20 cellular contexts compared by ENCODE assay signal in genomic region chr17:71983828-71984227, GRCh38.
DNase-seq lines count a peak whose midpoint lies in the region; ATAC-seq, FAIRE-seq and TF ChIP-seq lines count a peak whose summit lies in the region.
"Had no signal": no experiment of that assay in that cellular context is flagged by ENCODE, and none has a peak within 500 bp of the region (broad histone marks: within the 10 kb centered on the region; RNA-seq: fewer than 3 reads in every experiment).

No MANE protein-coding gene starts in this region.

- H3K27me3 ChIP-seq in bronchial epithelial cell (ENCODE audit: control insufficient read depth, insufficient read depth, low read length) = no peaks in the 10 kb centered on the region
- no peaks in the 10 kb centered on the region for H3K27me3 ChIP-seq in endodermal cell (ENCODE audit: control insufficient read depth, insufficient read depth, low read length, poor library complexity, severe bottlenecking)
- H3K27me3 ChIP-seq: MG63 had no signal

- H3K4me1 ChIP-seq in endodermal cell (ENCODE audit: control insufficient read depth, insufficient read depth, low read length) = no peaks in the 10 kb centered on the region

- no peak for DNase-seq in activated CD4-positive, alpha-beta T cell treated with anti-CD3 and anti-CD28 coated beads, Interleukin-2, amount 10 ng/mL, durations not matched to agents 24 days and 14 days
- no peak for DNase-seq in activated CD4-positive, alpha-beta T cell treated with anti-CD3 and anti-CD28 coated beads for 4 hours
- peak; percentile 0 to 5 for DNase-seq in stimulated activated CD4-positive, alpha-beta T cell treated with anti-CD3 and anti-CD28 coated beads, Interleukin-15, amount 100 ng/mL, for 48 hours (ENCODE audit: low read depth in 2 of 2)
- no peak for DNase-seq in stimulated activated CD4-positive, alpha-beta T cell treated with anti-CD3 and anti-CD28 coated beads, Interleukin-4, amount 100 ng/mL, for 4 hours
- peak; percentile 85 for DNase-seq in bronchial epithelial cell (ENCODE audit: low read depth)
- peak in 2 of 3 donors; percentile 0 to 9 for DNase-seq in stimulated activated CD4-positive, alpha-beta T cell treated with anti-CD3 and anti-CD28 coated beads, TNF-alpha, amount 100 ng/mL, for 48 hours (ENCODE audit: low read depth in 3 of 3)
- DNase-seq in left lobe of liver (ENCODE audit: low spot score) = no peak
- DNase-seq in endodermal cell = no peak
- DNase-seq: COR-L47, DMS153, EL, KG1, MG63, NCI-H1105, NCI-H187, NCI-H82 had no signal

- H3K4me3 ChIP-seq in bronchial epithelial cell (ENCODE audit: low read depth, low read length) (no peak overlapping the region), endodermal cell (ENCODE audit: low read length) (no peak overlapping the region)
- H3K4me3 ChIP-seq: A549, MG63 had no signal

- no peaks in the 10 kb centered on the region for H3K27me3 Mint-ChIP-seq in activated CD4-positive, alpha-beta T cell treated with anti-CD3 and anti-CD28 coated beads, Interleukin-2, amount 10 ng/mL, durations not matched to agents 24 days and 14 days
- peaks cover 37% of the 10 kb centered on the region for H3K27me3 Mint-ChIP-seq in endodermal cell (ENCODE audit: insufficient read depth)

- no peak for ATAC-seq in left lobe of liver
- ATAC-seq: A549 had no signal

- H3K9me3 ChIP-seq in endodermal cell (ENCODE audit: control insufficient read depth, low read length) = no peaks in the 10 kb centered on the region
- H3K9me3 ChIP-seq: A549, MG63 had no signal

- H3K9me3 Mint-ChIP-seq in activated CD4-positive, alpha-beta T cell treated with anti-CD3 and anti-CD28 coated beads, Interleukin-2, amount 10 ng/mL, durations not matched to agents 24 days and 14 days = peaks cover 14% of the 10 kb centered on the region
- H3K9me3 Mint-ChIP-seq in endodermal cell = no peaks in the 10 kb centered on the region

- intact Hi-C loops in activated CD4-positive, alpha-beta T cell treated with anti-CD3 and anti-CD28 coated beads, Interleukin-2, amount 10 ng/mL, durations not matched to agents 24 days and 14 days (cut with micrococcal nuclease) = no loop called here

- H3K27ac Mint-ChIP-seq in activated CD4-positive, alpha-beta T cell treated with anti-CD3 and anti-CD28 coated beads, Interleukin-2, amount 10 ng/mL, durations not matched to agents 24 days and 14 days = peak overlapping the region; percentile 48
- no peak overlapping the region for H3K27ac Mint-ChIP-seq in endodermal cell
- H3K27ac Mint-ChIP-seq: CD14-positive monocyte had no signal

- H3K36me3 Mint-ChIP-seq in activated CD4-positive, alpha-beta T cell treated with anti-CD3 and anti-CD28 coated beads, Interleukin-2, amount 10 ng/mL, durations not matched to agents 24 days and 14 days (ENCODE audit: low read depth) = no peaks in the 10 kb centered on the region
- no peaks in the 10 kb centered on the region for H3K36me3 Mint-ChIP-seq in endodermal cell (ENCODE audit: low read depth)
- H3K36me3 Mint-ChIP-seq: CD14-positive monocyte had no signal

- TF ChIP-seq CTCF in bronchial epithelial cell (IDR thresholded peaks at IDR 0.05; ENCODE audit: insufficient read depth, low read length, severe bottlenecking) (no peak), endodermal cell (conservative IDR thresholded peaks at IDR 0.05) (no peak)

- H3K27ac ChIP-seq in endodermal cell (ENCODE audit: low read depth, low read length) = no peak overlapping the region
- H3K27ac ChIP-seq: A549 had no signal

- 89 to 90% methylated on average over 2 to 3 of the region's 3 CpGs for WGBS in endodermal cell (ENCODE audit: insufficient coverage in 1 of 2, insufficient read length in 1 of 2), 2 experiments

- H3K4me1 Mint-ChIP-seq in activated CD4-positive, alpha-beta T cell treated with anti-CD3 and anti-CD28 coated beads, Interleukin-2, amount 10 ng/mL, durations not matched to agents 24 days and 14 days = no peaks in the 10 kb centered on the region
- no peaks in the 10 kb centered on the region for H3K4me1 Mint-ChIP-seq in endodermal cell
- H3K4me1 Mint-ChIP-seq: CD14-positive monocyte had no signal

- FAIRE-seq in bronchial epithelial cell (lab: Jason Lieb, UNC) = no peak
- FAIRE-seq: A549, H1, RCC 7860 had no signal

- H3K36me3 ChIP-seq in bronchial epithelial cell (ENCODE audit: control insufficient read depth, insufficient read depth, low read length) (no peaks in the 10 kb centered on the region), endodermal cell (ENCODE audit: control insufficient read depth, insufficient read depth, low read length) (no peaks in the 10 kb centered on the region)
- H3K36me3 ChIP-seq: MG63 had no signal

- no peak overlapping the region for H3K4me3 Mint-ChIP-seq in activated CD4-positive, alpha-beta T cell treated with anti-CD3 and anti-CD28 coated beads, Interleukin-2, amount 10 ng/mL, durations not matched to agents 24 days and 14 days
- H3K4me3 Mint-ChIP-seq in endodermal cell = no peak overlapping the region
- H3K4me3 Mint-ChIP-seq: CD14-positive monocyte had no signal

- H3K9ac ChIP-seq in endodermal cell (ENCODE audit: extremely low read depth, low read length, poor library complexity, severe bottlenecking) = no peak overlapping the region

Comparison
In these comparisons a context has a peak if more than half of its experiments do, and no peak if none do; other contexts are left out.
1. DNase-seq: peak in stimulated activated CD4-positive, alpha-beta T cell treated with anti-CD3 and anti-CD28 coated beads, Interleukin-15, amount 100 ng/mL, for 48 hours (2 of 2), bronchial epithelial cell (single experiment) and stimulated activated CD4-positive, alpha-beta T cell treated with anti-CD3 and anti-CD28 coated beads, TNF-alpha, amount 100 ng/mL, for 48 hours (2 of 3); none in activated CD4-positive, alpha-beta T cell treated with anti-CD3 and anti-CD28 coated beads, Interleukin-2, amount 10 ng/mL, durations not matched to agents 24 days and 14 days (single experiment), activated CD4-positive, alpha-beta T cell treated with anti-CD3 and anti-CD28 coated beads for 4 hours (0 of 2), stimulated activated CD4-positive, alpha-beta T cell treated with anti-CD3 and anti-CD28 coated beads, Interleukin-4, amount 100 ng/mL, for 4 hours (0 of 2), left lobe of liver (single experiment) and endodermal cell (single experiment).